In the genomic region with DNA sequence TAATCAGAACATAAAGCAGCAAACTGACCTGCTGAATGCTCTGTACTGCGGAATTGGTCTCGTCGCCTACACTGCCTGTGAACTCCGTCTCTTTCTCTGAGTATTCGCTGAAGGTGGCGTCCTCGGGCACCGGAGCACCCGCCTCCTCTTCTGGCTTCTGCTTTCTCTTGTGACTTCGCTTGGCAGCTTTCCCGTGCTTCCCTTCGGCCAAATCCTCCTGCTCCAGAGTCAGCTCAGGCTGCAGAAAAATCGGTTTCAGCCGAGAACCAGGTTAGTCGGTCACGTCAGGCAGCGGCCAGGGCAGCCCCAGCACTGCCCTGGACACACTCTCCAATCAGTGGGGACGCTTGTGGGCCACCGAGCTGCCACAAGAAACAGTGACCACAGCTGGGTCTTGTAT, we compare ENCODE assay signal across 11 cellular contexts. TPM values are rescaled to one million over a fixed set of nuclear protein-coding genes. Genes with fewer than 3 reads are reported as not detected.
DNase-seq lines count a peak whose midpoint lies in the region; ATAC-seq and TF ChIP-seq lines count a peak whose summit lies in the region.
"Had no signal": no experiment of that assay in that cellular context is flagged by ENCODE, and none has a peak within 500 bp of the region (broad histone marks: within the 10 kb centered on the region; RNA-seq: fewer than 3 reads in every experiment).

No MANE protein-coding gene starts in this region.

- H3K27me3 ChIP-seq in CD4-positive, alpha-beta T cell (ENCODE audit: control insufficient read depth, insufficient read depth, low read length), result no peaks in the 10 kb centered on the region
- H3K27me3 ChIP-seq in CD8-positive, alpha-beta T cell (ENCODE audit: insufficient read depth, low read length), result no peaks in the 10 kb centered on the region

- no peak overlapping the region for H3K27ac Mint-ChIP-seq in CD4-positive, alpha-beta T cell
- no peak overlapping the region for H3K27ac Mint-ChIP-seq in CD8-positive, alpha-beta T cell
- H3K27ac Mint-ChIP-seq: CD4-positive, alpha-beta memory T cell had no signal

- no peak for ATAC-seq in GM21737 (IDR thresholded peaks at IDR 0.05; ENCODE audit: unreplicated experiment)
- no peak for ATAC-seq in CD4-positive, alpha-beta T cell (ENCODE audit: poor library complexity)
- ATAC-seq in CD8-positive, alpha-beta T cell, result no peak

- H3K4me3 ChIP-seq in CD8-positive, alpha-beta T cell (ENCODE audit: low read depth, low read length), result no peak overlapping the region

- intact Hi-C loops in posterior vena cava (cut with DNase I), result no loop called here
- intact Hi-C loops in CD4-positive, alpha-beta T cell (cut with DNase I, micrococcal nuclease), result no loop called here
- intact Hi-C loops in CD8-positive, alpha-beta T cell (cut with DNase I, micrococcal nuclease), result no loop called here

- no peaks in the 10 kb centered on the region for H3K9me3 Mint-ChIP-seq in CD4-positive, alpha-beta T cell
- H3K9me3 Mint-ChIP-seq in CD8-positive, alpha-beta T cell, result peaks cover 2% of the 10 kb centered on the region

- no peaks in the 10 kb centered on the region for H3K4me1 Mint-ChIP-seq in CD4-positive, alpha-beta T cell (ENCODE audit: low read depth)
- peaks cover 1% of the 10 kb centered on the region for H3K4me1 Mint-ChIP-seq in CD8-positive, alpha-beta T cell (ENCODE audit: low read depth)

- no peaks in the 10 kb centered on the region for H3K4me1 ChIP-seq in CD8-positive, alpha-beta T cell (ENCODE audit: insufficient read depth, low read length)

- peaks cover 63% of the 10 kb centered on the region for H3K36me3 Mint-ChIP-seq in CD4-positive, alpha-beta T cell (ENCODE audit: low read depth)
- H3K36me3 Mint-ChIP-seq in CD8-positive, alpha-beta T cell, result peaks cover 65% of the 10 kb centered on the region

- peak overlapping the region; percentile 34 for H3K27ac ChIP-seq in RWPE1
- H3K27ac ChIP-seq in CD4-positive, alpha-beta T cell (ENCODE audit: low read depth, low read length), result no peak overlapping the region
- no peak overlapping the region for H3K27ac ChIP-seq in CD8-positive, alpha-beta T cell (ENCODE audit: low read depth, low read length)

- H3K9me3 ChIP-seq in CD4-positive, alpha-beta T cell (ENCODE audit: control insufficient read depth, low read length), result no peaks in the 10 kb centered on the region
- no peaks in the 10 kb centered on the region for H3K9me3 ChIP-seq in CD8-positive, alpha-beta T cell (ENCODE audit: low read length)

- no peaks in the 10 kb centered on the region for H3K27me3 Mint-ChIP-seq in CD4-positive, alpha-beta T cell
- H3K27me3 Mint-ChIP-seq in CD8-positive, alpha-beta T cell (ENCODE audit: low read depth), result no peaks in the 10 kb centered on the region
- H3K27me3 Mint-ChIP-seq: CD4-positive, alpha-beta memory T cell had no signal

- DNase-seq in AG09319 (ENCODE audit: extremely low read depth, low read depth), result peak; percentile 35
- DNase-seq in RWPE1 (ENCODE audit: low spot score), result no peak
- DNase-seq in globus pallidus (ENCODE audit: low spot score), result peak; percentile 66
- DNase-seq in posterior vena cava (ENCODE audit: low spot score), result peak; percentile 91
- DNase-seq in CD4-positive, alpha-beta T cell, result no peak
- DNase-seq in T-helper 1 cell, result no peak
- DNase-seq in CD8-positive, alpha-beta T cell, result no peak
- DNase-seq: activated T-cell treated with anti-CD3 and anti-CD28 coated beads, Interleukin-2, amount 50 U/mL, for 1 hour; CD4-positive, alpha-beta memory T cell; NCI-H187 treated with DMSO at 0.1 percent for 48 hours had no signal

- H3K36me3 ChIP-seq in CD8-positive, alpha-beta T cell (ENCODE audit: insufficient read depth, low read length), result peaks cover 25% of the 10 kb centered on the region

- TF ChIP-seq CTCF in AG09319 (IDR thresholded peaks at IDR 0.05; ENCODE audit: low read depth, low read length) (no peak), RWPE1 (conservative IDR thresholded peaks at IDR 0.05; ENCODE audit: low read depth) (no peak)
- TF ChIP-seq CTCF in CD4-positive, alpha-beta T cell (IDR thresholded peaks at IDR 0.05), result no peak
- no peak for TF ChIP-seq CTCF in CD8-positive, alpha-beta T cell (IDR thresholded peaks at IDR 0.05)

- CTCF ChIA-PET in RWPE1 (lab: Yijun Ruan, JAX), result interaction anchor here (0.6 to 1.4 kb wide), 4 partner anchors 14 to 1375 kb away, joined by 3 to 4 read pairs (median 3); no protein-coding TSS in a partner anchor
- CTCF ChIA-PET in CD4-positive, alpha-beta T cell (lab: Charles Lee), result no interaction called here
- CTCF ChIA-PET in CD8-positive, alpha-beta T cell (lab: Charles Lee), result no interaction called here

- H3K4me3 Mint-ChIP-seq in CD4-positive, alpha-beta T cell, result no peak overlapping the region
- H3K4me3 Mint-ChIP-seq in CD8-positive, alpha-beta T cell, result no peak overlapping the region
- H3K4me3 Mint-ChIP-seq: CD4-positive, alpha-beta memory T cell had no signal

- POLR2A ChIA-PET in RWPE1 (lab: Yijun Ruan, JAX; ENCODE audit: low non-redundant PET), result no interaction called here
- POLR2A ChIA-PET in CD4-positive, alpha-beta T cell (lab: Charles Lee), result no interaction called here
- POLR2A ChIA-PET in CD8-positive, alpha-beta T cell (lab: Charles Lee), result no interaction called here

RNA-seq across cellular contexts. Expression of a gene that starts 35.8 kb away (rescaled TPM):
- total RNA-seq in posterior vena cava, result 1 to 10 TPM in 1 of 2 donors, under 1 TPM in 1; 0.69 to 1.0 TPM
- total RNA-seq in CD4-positive, alpha-beta T cell, result 1 to 10 TPM; 2.5 to 3.0 TPM
- 1 to 10 TPM; 1.4 to 2.0 TPM for total RNA-seq in CD8-positive, alpha-beta T cell

Comparison
In these comparisons a context has a peak if more than half of its experiments do, and no peak if none do; other contexts are left out.
1. DNase-seq: peak in AG09319 (single experiment), globus pallidus (single experiment) and posterior vena cava (single experiment); none in RWPE1 (single experiment), CD4-positive, alpha-beta T cell (0 of 10), T-helper 1 cell (0 of 5) and CD8-positive, alpha-beta T cell (0 of 7).